In the genomic region with DNA sequence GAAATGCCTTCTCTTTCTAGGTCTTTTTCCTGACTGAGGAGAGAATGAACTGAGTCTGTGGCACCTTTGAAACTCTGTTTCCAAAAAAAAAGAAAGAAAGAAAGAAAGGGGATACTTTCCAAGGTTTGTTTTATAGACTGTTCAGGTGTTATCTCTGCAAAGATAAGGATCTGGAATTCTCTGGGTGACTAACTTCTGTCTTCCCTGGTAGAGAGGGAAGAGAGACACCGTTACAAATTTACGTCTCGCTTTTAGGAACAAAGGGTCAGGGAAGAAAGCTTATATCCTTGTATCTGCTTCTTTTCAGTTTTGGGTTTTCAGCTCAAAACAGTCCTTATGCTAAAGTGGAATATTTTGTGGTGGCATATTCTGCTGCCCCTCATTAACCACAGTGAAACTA, we compare ENCODE assay signal across 20 cellular contexts.
"Had no signal": no experiment of that assay in that cellular context is flagged by ENCODE, and none has a peak within 500 bp of the region (broad histone marks: within the 10 kb centered on the region; RNA-seq: fewer than 3 reads in every experiment).

No MANE protein-coding gene starts in this region.

- H3K27ac ChIP-seq: esophagus squamous epithelium, neutrophil, spleen, stomach, transverse colon had no signal

- H3K4me1 ChIP-seq: esophagus squamous epithelium, spleen, stomach, transverse colon had no signal

- H3K9me3 ChIP-seq: neutrophil, thoracic aorta had no signal

- H3K36me3 ChIP-seq: esophagus squamous epithelium, neutrophil, spleen, stomach, thoracic aorta, transverse colon had no signal

- H3K4me3 ChIP-seq: esophagus squamous epithelium, spleen, stomach, thoracic aorta, transverse colon had no signal

- DNase-seq: effector memory CD8-positive, alpha-beta T cell; esophagus squamous epithelium; foreskin fibroblast; head of caudate nucleus; hippocampal formation; kidney glomerular epithelial cell; mammary epithelial cell; naive thymus-derived CD4-positive, alpha-beta T cell; posterior cingulate gyrus; spleen; stimulated activated CD4-positive, alpha-beta T cell treated with anti-CD3 and anti-CD28 coated beads, Interleukin-15, amount 100 ng/mL, for 24 hours; stimulated activated CD4-positive, alpha-beta T cell treated with anti-CD3 and anti-CD28 coated beads, Interleukin-1b, Interleukin-23, amount 100 ng/mL, for 48 hours; stimulated activated naive CD4-positive, alpha-beta T cell; stomach; substantia nigra; transverse colon had no signal

- H3K27me3 ChIP-seq: esophagus squamous epithelium, neutrophil, spleen, stomach, transverse colon had no signal

- ATAC-seq: effector memory CD8-positive, alpha-beta T cell; left lobe of liver; naive thymus-derived CD4-positive, alpha-beta T cell; sciatic nerve had no signal
